ENCODE assay signal across 19 cellular contexts in genomic region chr10:5656737-5657579, GRCh38. TPM values are rescaled to one million over a fixed set of nuclear protein-coding genes. Genes with fewer than 3 reads are reported as not detected.
DNase-seq lines count a peak whose midpoint lies in the region; ATAC-seq and TF ChIP-seq lines count a peak whose summit lies in the region.
"Had no signal": no experiment of that assay in that cellular context is flagged by ENCODE, and none has a peak within 500 bp of the region (broad histone marks: within the 10 kb centered on the region; RNA-seq: fewer than 3 reads in every experiment).

No MANE protein-coding gene starts in this region.

- no peak overlapping the region for H3K4me3 Mint-ChIP-seq in stimulated activated naive CD8-positive, alpha-beta T cell treated with anti-CD3 and anti-CD28 coated beads, Interleukin-15, Interleukin-2, amounts not matched to agents 100 ng/mL and 50 ng/mL, for 24 hours
- peak overlapping the region; percentile 7 for H3K4me3 Mint-ChIP-seq in activated naive CD8-positive, alpha-beta T cell treated with anti-CD3 and anti-CD28 coated beads, Interleukin-2, amount 10 ng/mL, durations not matched to agents 7 days and 5 days
- H3K4me3 Mint-ChIP-seq: immature natural killer cell had no signal

- peak overlapping the region; percentile 51 for H3K27ac Mint-ChIP-seq in stimulated activated naive CD8-positive, alpha-beta T cell treated with anti-CD3 and anti-CD28 coated beads, Interleukin-15, Interleukin-2, amounts not matched to agents 100 ng/mL and 50 ng/mL, for 24 hours
- H3K27ac Mint-ChIP-seq in activated naive CD8-positive, alpha-beta T cell treated with anti-CD3 and anti-CD28 coated beads, Interleukin-2, amount 10 ng/mL, durations not matched to agents 7 days and 5 days, result peak overlapping the region; percentile 65

- no peak overlapping the region for H2AFZ ChIP-seq in MM.1S (ENCODE audit: low read length)

- H3K4me3 ChIP-seq in MM.1S (ENCODE audit: low read length), result no peak overlapping the region
- H3K4me3 ChIP-seq: colonic mucosa, heart left ventricle, left ventricle myocardium inferior, thoracic aorta had no signal

- H3K36me3 Mint-ChIP-seq in stimulated activated naive CD8-positive, alpha-beta T cell treated with anti-CD3 and anti-CD28 coated beads, Interleukin-15, Interleukin-2, amounts not matched to agents 100 ng/mL and 50 ng/mL, for 24 hours (ENCODE audit: low read depth), result no peaks in the 10 kb centered on the region
- H3K36me3 Mint-ChIP-seq in activated naive CD8-positive, alpha-beta T cell treated with anti-CD3 and anti-CD28 coated beads, Interleukin-2, amount 10 ng/mL, durations not matched to agents 7 days and 5 days, result peaks cover 2% of the 10 kb centered on the region
- H3K36me3 Mint-ChIP-seq: immature natural killer cell had no signal

- TF ChIP-seq CTCF in MM.1S (IDR thresholded peaks at IDR 0.05; ENCODE audit: low read length), result no peak

- H3K9me3 Mint-ChIP-seq in stimulated activated naive CD8-positive, alpha-beta T cell treated with anti-CD3 and anti-CD28 coated beads, Interleukin-15, Interleukin-2, amounts not matched to agents 100 ng/mL and 50 ng/mL, for 24 hours, result no peaks in the 10 kb centered on the region
- H3K9me3 Mint-ChIP-seq in activated naive CD8-positive, alpha-beta T cell treated with anti-CD3 and anti-CD28 coated beads, Interleukin-2, amount 10 ng/mL, durations not matched to agents 7 days and 5 days, result no peaks in the 10 kb centered on the region
- H3K9me3 Mint-ChIP-seq: immature natural killer cell had no signal

- H3K27me3 ChIP-seq in MM.1S (replicated peaks; ENCODE audit: insufficient read depth, low read length), result no peaks in the 10 kb centered on the region
- H3K27me3 ChIP-seq: brain microvascular endothelial cell, colonic mucosa, heart left ventricle had no signal

- no peaks in the 10 kb centered on the region for H3K9me3 ChIP-seq in MM.1S (replicated peaks; ENCODE audit: insufficient read depth, low read length)
- H3K9me3 ChIP-seq: colonic mucosa, heart left ventricle, left ventricle myocardium inferior, thoracic aorta had no signal

- POLR2A ChIA-PET in activated naive CD8-positive, alpha-beta T cell treated with anti-CD3 and anti-CD28 coated beads, Interleukin-2, amount 10 ng/mL, durations not matched to agents 7 days and 5 days (lab: Charles Lee), result no interaction called here

- H3K4me2 ChIP-seq in MM.1S (ENCODE audit: low read depth, low read length), result no peak overlapping the region

- H3K36me3 ChIP-seq in MM.1S (replicated peaks; ENCODE audit: insufficient read depth, low read length), result no peaks in the 10 kb centered on the region
- H3K36me3 ChIP-seq: brain microvascular endothelial cell, colonic mucosa, thoracic aorta had no signal

- no peaks in the 10 kb centered on the region for H3K79me2 ChIP-seq in MM.1S (ENCODE audit: low read length)

- DNase-seq in stimulated activated naive CD8-positive, alpha-beta T cell treated with anti-CD3 and anti-CD28 coated beads, Interleukin-15, Interleukin-2, amounts not matched to agents 100 U/mL and 50 U/mL, for 24 hours, result no peak
- DNase-seq in MM.1S (peak; percentile 35), globus pallidus (ENCODE audit: low spot score) (no peak)
- no peak for DNase-seq in activated naive CD8-positive, alpha-beta T cell treated with anti-CD3 and anti-CD28 coated beads, Interleukin-2, amount 10 ng/mL, durations not matched to agents 7 days and 5 days
- DNase-seq in stimulated activated CD4-positive, alpha-beta T cell treated with anti-CD3 and anti-CD28 coated beads, Interleukin-1b, Interleukin-23, amount 100 ng/mL, for 48 hours, result no peak
- DNase-seq: activated CD4-positive, alpha-beta T cell treated with anti-CD3 and anti-CD28 coated beads, Interleukin-2, amount 50 U/mL, for 1 hour; brain microvascular endothelial cell; colonic mucosa; immature natural killer cell; left ventricle myocardium inferior; NCI-H1105 treated with DMSO at 0.1 percent for 48 hours; NCI-H2107; NCI-H524 treated with DMSO at 0.1 percent for 48 hours; posterior cingulate gyrus; RPMI8226 had no signal

- no peaks in the 10 kb centered on the region for H3K27me3 Mint-ChIP-seq in stimulated activated naive CD8-positive, alpha-beta T cell treated with anti-CD3 and anti-CD28 coated beads, Interleukin-15, Interleukin-2, amounts not matched to agents 100 ng/mL and 50 ng/mL, for 24 hours
- no peaks in the 10 kb centered on the region for H3K27me3 Mint-ChIP-seq in activated naive CD8-positive, alpha-beta T cell treated with anti-CD3 and anti-CD28 coated beads, Interleukin-2, amount 10 ng/mL, durations not matched to agents 7 days and 5 days

- peaks cover 23% of the 10 kb centered on the region for H3K4me1 ChIP-seq in MM.1S (ENCODE audit: low read length)

- no peak overlapping the region for H3K9ac ChIP-seq in MM.1S (ENCODE audit: low read length)

- H3F3A ChIP-seq in MM.1S (ENCODE audit: insufficient read depth, low read length), result peaks cover 12% of the 10 kb centered on the region

- H3K9me2 ChIP-seq in MM.1S (replicated peaks; ENCODE audit: insufficient read depth, low read length), result no peaks in the 10 kb centered on the region

- H3K4me1 Mint-ChIP-seq in stimulated activated naive CD8-positive, alpha-beta T cell treated with anti-CD3 and anti-CD28 coated beads, Interleukin-15, Interleukin-2, amounts not matched to agents 100 ng/mL and 50 ng/mL, for 24 hours (ENCODE audit: low read depth), result peaks cover 38% of the 10 kb centered on the region
- H3K4me1 Mint-ChIP-seq in activated naive CD8-positive, alpha-beta T cell treated with anti-CD3 and anti-CD28 coated beads, Interleukin-2, amount 10 ng/mL, durations not matched to agents 7 days and 5 days, result peaks cover 29% of the 10 kb centered on the region
- H3K4me1 Mint-ChIP-seq: immature natural killer cell had no signal

- ATAC-seq in stimulated activated naive CD8-positive, alpha-beta T cell treated with anti-CD3 and anti-CD28 coated beads, Interleukin-15, Interleukin-2, amounts not matched to agents 100 U/mL and 50 U/mL, for 24 hours, result no peak
- no peak for ATAC-seq in activated naive CD8-positive, alpha-beta T cell treated with anti-CD3 and anti-CD28 coated beads, Interleukin-2, amount 10 ng/mL, durations not matched to agents 7 days and 5 days (ENCODE audit: low read depth)
- no peak for ATAC-seq in GM21529 (IDR thresholded peaks at IDR 0.05; ENCODE audit: unreplicated experiment)
- ATAC-seq: heart left ventricle had no signal

- H4K20me1 ChIP-seq in MM.1S (ENCODE audit: insufficient read depth, low read length), result no peaks in the 10 kb centered on the region

- H3K27ac ChIP-seq in MM.1S (ENCODE audit: low read length), result no peak overlapping the region
- H3K27ac ChIP-seq: brain microvascular endothelial cell, heart left ventricle, left ventricle myocardium inferior, thoracic aorta had no signal

RNA-seq across cellular contexts. Expression of gene ASB13, which starts 9.4 kb away (rescaled TPM):
- 10 to 100 TPM in 1 of 2 experiments, 1 to 10 TPM in 1; 9.9 to 10.8 TPM for total RNA-seq in activated naive CD8-positive, alpha-beta T cell treated with anti-CD3 and anti-CD28 coated beads, Interleukin-2, amount 10 ng/mL, durations not matched to agents 7 days and 5 days

RNA-seq across cellular contexts. Expression of gene TASOR2, which starts 27.7 kb away (rescaled TPM):
- total RNA-seq in activated naive CD8-positive, alpha-beta T cell treated with anti-CD3 and anti-CD28 coated beads, Interleukin-2, amount 10 ng/mL, durations not matched to agents 7 days and 5 days, result 10 to 100 TPM; 48.5 to 52.2 TPM
